In the genomic region with DNA sequence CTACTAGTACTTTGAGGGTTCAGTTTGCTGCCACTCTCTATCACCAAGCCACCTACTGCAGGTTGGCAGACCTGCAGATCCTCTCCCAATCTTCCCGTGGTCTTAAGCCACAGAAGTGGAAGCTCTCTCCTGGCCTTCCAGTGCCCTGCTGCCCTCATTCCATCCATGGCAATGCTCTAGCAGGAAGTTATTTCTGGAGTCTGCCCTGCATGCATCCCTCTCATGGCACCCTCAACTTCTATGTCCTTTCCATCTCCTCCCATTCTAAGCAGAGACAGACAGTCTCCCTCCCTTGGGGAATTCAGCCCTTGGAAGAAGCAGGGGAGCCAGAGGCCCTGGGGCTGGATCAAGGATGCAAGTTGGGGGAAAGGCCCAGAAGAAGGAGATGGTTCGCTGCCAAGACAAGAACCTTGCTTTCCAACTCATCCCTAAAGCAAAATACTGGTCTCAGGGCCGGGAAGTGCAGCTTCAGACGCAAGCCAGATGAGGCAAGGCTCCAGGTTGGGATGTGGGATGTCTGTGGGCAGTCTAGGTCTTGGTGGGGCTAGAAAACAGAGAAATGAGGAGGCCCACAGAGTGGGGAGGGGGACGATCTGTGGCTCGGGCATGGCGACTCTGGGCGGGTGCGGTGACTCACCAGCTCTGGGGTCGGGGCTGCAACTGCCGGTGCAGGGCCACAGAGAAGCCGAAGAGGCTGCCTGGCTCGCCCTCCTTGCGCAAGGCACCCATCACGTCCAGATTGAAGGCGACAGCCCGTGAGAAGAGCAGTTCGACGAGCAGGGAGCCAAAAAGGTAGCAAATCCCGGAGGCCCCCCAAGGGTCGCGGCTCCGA, we compare ENCODE assay signal across 1 cellular context.
TF ChIP-seq lines count a peak whose summit lies in the region.

No MANE protein-coding gene starts in this region.

TF ChIP-seq in HEK293, 187 proteins besides CTCF, POLR2A, EP300 and RAD21 (continued from another document):
- peak; percentile 90 for TF ChIP-seq ZBTB48 (tag by site-specific recombination; IDR thresholded peaks at IDR 0.05)
- TF ChIP-seq GLIS1 (tag by site-specific recombination; IDR thresholded peaks at IDR 0.05): no peak
- TF ChIP-seq IKZF3 (tag by site-specific recombination; IDR thresholded peaks at IDR 0.05): no peak
- TF ChIP-seq ZNF626 (tag by site-specific recombination; IDR thresholded peaks at IDR 0.05): no peak
- no peak for TF ChIP-seq ZNF513 (tag by site-specific recombination; IDR thresholded peaks at IDR 0.05)
- TF ChIP-seq ZNF488 (tag by site-specific recombination; IDR thresholded peaks at IDR 0.05): no peak
- TF ChIP-seq ZNF114 (tag by site-specific recombination; IDR thresholded peaks at IDR 0.05): no peak
- peak; percentile 35 for TF ChIP-seq PATZ1 (tag by site-specific recombination; IDR thresholded peaks at IDR 0.05)
- TF ChIP-seq REPIN1 (tag by site-specific recombination; IDR thresholded peaks at IDR 0.05; ENCODE audit: low read depth): no peak
